13 cellular contexts compared by ENCODE assay signal in genomic region chr20:53606364-53606985, GRCh38.
DNase-seq lines count a peak whose midpoint lies in the region; ATAC-seq and TF ChIP-seq lines count a peak whose summit lies in the region.
"Had no signal": no experiment of that assay in that cellular context is flagged by ENCODE, and none has a peak within 500 bp of the region (broad histone marks: within the 10 kb centered on the region; RNA-seq: fewer than 3 reads in every experiment).

No MANE protein-coding gene starts in this region.

- H3K4me3 Mint-ChIP-seq in stimulated activated effector memory CD8-positive, alpha-beta T cell treated with anti-CD3 and anti-CD28 coated beads, Interleukin-12 subunit alpha, Interleukin-12 subunit beta, amount 100 ng/mL, for 72 hours, result no peak overlapping the region

- peaks cover 19% of the 10 kb centered on the region for H3K36me3 Mint-ChIP-seq in stimulated activated effector memory CD8-positive, alpha-beta T cell treated with anti-CD3 and anti-CD28 coated beads, Interleukin-12 subunit alpha, Interleukin-12 subunit beta, amount 100 ng/mL, for 72 hours

- CTCF ChIA-PET in RWPE1 (lab: Yijun Ruan, JAX), result no interaction called here

- H3K9me3 Mint-ChIP-seq in stimulated activated effector memory CD8-positive, alpha-beta T cell treated with anti-CD3 and anti-CD28 coated beads, Interleukin-12 subunit alpha, Interleukin-12 subunit beta, amount 100 ng/mL, for 72 hours, result no peaks in the 10 kb centered on the region

- H3K27ac ChIP-seq in RWPE1, result peak overlapping the region; percentile 73
- H3K27ac ChIP-seq: 22Rv1, VCaP had no signal

- no peak for TF ChIP-seq CTCF in RWPE1 (conservative IDR thresholded peaks at IDR 0.05; ENCODE audit: low read depth)

- peak overlapping the region; percentile 50 for H3K27ac Mint-ChIP-seq in stimulated activated effector memory CD8-positive, alpha-beta T cell treated with anti-CD3 and anti-CD28 coated beads, Interleukin-12 subunit alpha, Interleukin-12 subunit beta, amount 100 ng/mL, for 72 hours

- peaks cover 10% of the 10 kb centered on the region for H3K4me1 Mint-ChIP-seq in stimulated activated effector memory CD8-positive, alpha-beta T cell treated with anti-CD3 and anti-CD28 coated beads, Interleukin-12 subunit alpha, Interleukin-12 subunit beta, amount 100 ng/mL, for 72 hours

- DNase-seq in DMS53 (lab: John Stamatoyannopoulos, UW), result peak; percentile 13
- no peak for DNase-seq in DMS53 treated with DMSO at 0.1 percent for 48 hours (lab: John Stamatoyannopoulos, UW; ENCODE audit: unreplicated experiment)
- no peak for DNase-seq in RWPE1 (ENCODE audit: low spot score)
- DNase-seq in fibroblast of gingiva (ENCODE audit: low read depth), result peak; percentile 77
- DNase-seq in stimulated activated effector memory CD8-positive, alpha-beta T cell treated with anti-CD3 and anti-CD28 coated beads, Interleukin-12 subunit alpha, Interleukin-12 subunit beta, amount 100 ng/mL, for 72 hours (ENCODE audit: low spot score in 2 of 2), result no peak
- no peak for DNase-seq in SKM-1 (lab: John Stamatoyannopoulos, UW; ENCODE audit: unreplicated experiment)
- no peak for DNase-seq in NCI-H526 treated with DMSO at 0.1 percent for 48 hours (lab: John Stamatoyannopoulos, UW)
- DNase-seq: cortex of kidney, midbrain, NCI-H1694 had no signal

- POLR2A ChIA-PET in RWPE1 (lab: Yijun Ruan, JAX; ENCODE audit: low non-redundant PET), result no interaction called here

- ATAC-seq in stimulated activated effector memory CD8-positive, alpha-beta T cell treated with anti-CD3 and anti-CD28 coated beads, Interleukin-12 subunit alpha, Interleukin-12 subunit beta, amount 100 ng/mL, for 72 hours, result no peak
- no peak for ATAC-seq in GM18907 (IDR thresholded peaks at IDR 0.05; ENCODE audit: unreplicated experiment)

Comparison
In these comparisons a context has a peak if more than half of its experiments do, and no peak if none do; other contexts are left out.
1. DNase-seq: peak in DMS53 (single experiment) and fibroblast of gingiva (single experiment); none in DMS53 treated with DMSO at 0.1 percent for 48 hours (single experiment), RWPE1 (single experiment), stimulated activated effector memory CD8-positive, alpha-beta T cell treated with anti-CD3 and anti-CD28 coated beads, Interleukin-12 subunit alpha, Interleukin-12 subunit beta, amount 100 ng/mL, for 72 hours (0 of 2), SKM-1 (single experiment) and NCI-H526 treated with DMSO at 0.1 percent for 48 hours (single experiment).